ENCODE assay signal across 23 cellular contexts in genomic region chr2:204008352-204008751, GRCh38.
DNase-seq lines count a peak whose midpoint lies in the region; ATAC-seq and TF ChIP-seq lines count a peak whose summit lies in the region.
"Had no signal": no experiment of that assay in that cellular context is flagged by ENCODE, and none has a peak within 500 bp of the region (broad histone marks: within the 10 kb centered on the region; RNA-seq: fewer than 3 reads in every experiment).

No MANE protein-coding gene starts in this region.

- peaks cover 87% of the 10 kb centered on the region for H3K4me1 Mint-ChIP-seq in activated CD4-positive, alpha-beta T cell treated with anti-CD3 and anti-CD28 coated beads for 36 hours
- H3K4me1 Mint-ChIP-seq in activated CD4-positive, alpha-beta T cell treated with anti-CD3 and anti-CD28 coated beads, Interleukin-2, amount 10 ng/mL, durations not matched to agents 7 days and 5 days = peaks cover 65% of the 10 kb centered on the region
- H3K4me1 Mint-ChIP-seq in activated naive CD4-positive, alpha-beta T cell treated with anti-CD3 and anti-CD28 coated beads for 36 hours (ENCODE audit: low read depth) = peaks cover 90% of the 10 kb centered on the region
- H3K4me1 Mint-ChIP-seq in activated naive CD8-positive, alpha-beta T cell (ENCODE audit: low read depth) = peaks cover 65% of the 10 kb centered on the region
- peaks cover 74% of the 10 kb centered on the region for H3K4me1 Mint-ChIP-seq in activated naive CD8-positive, alpha-beta T cell treated with anti-CD3 and anti-CD28 coated beads for 36 hours
- H3K4me1 Mint-ChIP-seq in activated T-helper 17 cell treated with anti-CD3 and anti-CD28 coated beads, Interleukin-2, amount 50 U/mL, for 72 hours = peaks cover 67% of the 10 kb centered on the region
- H3K4me1 Mint-ChIP-seq: CD14-positive monocyte had no signal

- no peaks in the 10 kb centered on the region for H3K27me3 Mint-ChIP-seq in activated CD4-positive, alpha-beta T cell treated with anti-CD3 and anti-CD28 coated beads for 36 hours
- H3K27me3 Mint-ChIP-seq in activated CD4-positive, alpha-beta T cell treated with anti-CD3 and anti-CD28 coated beads, Interleukin-2, amount 10 ng/mL, durations not matched to agents 7 days and 5 days = no peaks in the 10 kb centered on the region
- no peaks in the 10 kb centered on the region for H3K27me3 Mint-ChIP-seq in activated naive CD4-positive, alpha-beta T cell treated with anti-CD3 and anti-CD28 coated beads for 36 hours (ENCODE audit: low read depth)
- no peaks in the 10 kb centered on the region for H3K27me3 Mint-ChIP-seq in activated naive CD8-positive, alpha-beta T cell
- H3K27me3 Mint-ChIP-seq in activated naive CD8-positive, alpha-beta T cell treated with anti-CD3 and anti-CD28 coated beads for 36 hours = no peaks in the 10 kb centered on the region
- H3K27me3 Mint-ChIP-seq in activated T-helper 17 cell treated with anti-CD3 and anti-CD28 coated beads, Interleukin-2, amount 50 U/mL, for 72 hours = no peaks in the 10 kb centered on the region
- H3K27me3 Mint-ChIP-seq: CD4-positive, alpha-beta T cell had no signal

- no peak overlapping the region for H3K4me3 ChIP-seq in colonic mucosa
- H3K4me3 ChIP-seq: BLaER1 treated with 17β-estradiol and CSF1 and Interleukin-3, amounts not matched to agents 10 nM and 100 nM; GM12878; GM23248 had no signal

- H3K9me3 Mint-ChIP-seq in activated CD4-positive, alpha-beta T cell treated with anti-CD3 and anti-CD28 coated beads for 36 hours (ENCODE audit: low read depth) = peaks cover 19% of the 10 kb centered on the region
- peaks cover 39% of the 10 kb centered on the region for H3K9me3 Mint-ChIP-seq in activated CD4-positive, alpha-beta T cell treated with anti-CD3 and anti-CD28 coated beads, Interleukin-2, amount 10 ng/mL, durations not matched to agents 7 days and 5 days
- H3K9me3 Mint-ChIP-seq in activated naive CD4-positive, alpha-beta T cell treated with anti-CD3 and anti-CD28 coated beads for 36 hours = peaks cover 12% of the 10 kb centered on the region
- H3K9me3 Mint-ChIP-seq in activated naive CD8-positive, alpha-beta T cell (ENCODE audit: low read depth) = no peaks in the 10 kb centered on the region
- H3K9me3 Mint-ChIP-seq in activated naive CD8-positive, alpha-beta T cell treated with anti-CD3 and anti-CD28 coated beads for 36 hours = peaks cover 32% of the 10 kb centered on the region
- no peaks in the 10 kb centered on the region for H3K9me3 Mint-ChIP-seq in activated T-helper 17 cell treated with anti-CD3 and anti-CD28 coated beads, Interleukin-2, amount 50 U/mL, for 72 hours
- H3K9me3 Mint-ChIP-seq: CD4-positive, alpha-beta T cell had no signal

- no peak for TF ChIP-seq CTCF in colonic mucosa (IDR thresholded peaks at IDR 0.05)

- H3K27ac Mint-ChIP-seq in activated CD4-positive, alpha-beta T cell treated with anti-CD3 and anti-CD28 coated beads for 36 hours = peak overlapping the region; percentile 95
- no peak overlapping the region for H3K27ac Mint-ChIP-seq in activated CD4-positive, alpha-beta T cell treated with anti-CD3 and anti-CD28 coated beads, Interleukin-2, amount 10 ng/mL, durations not matched to agents 7 days and 5 days
- H3K27ac Mint-ChIP-seq in activated naive CD4-positive, alpha-beta T cell treated with anti-CD3 and anti-CD28 coated beads for 36 hours = peak overlapping the region; percentile 96
- H3K27ac Mint-ChIP-seq in activated naive CD8-positive, alpha-beta T cell = peak overlapping the region; percentile 95
- H3K27ac Mint-ChIP-seq in activated naive CD8-positive, alpha-beta T cell treated with anti-CD3 and anti-CD28 coated beads for 36 hours = no peak overlapping the region
- H3K27ac Mint-ChIP-seq in activated T-helper 17 cell treated with anti-CD3 and anti-CD28 coated beads, Interleukin-2, amount 50 U/mL, for 72 hours = peak overlapping the region; percentile 85
- H3K27ac Mint-ChIP-seq: CD14-positive monocyte; CD4-positive, alpha-beta T cell had no signal

- no peaks in the 10 kb centered on the region for H3K27me3 ChIP-seq in colonic mucosa
- H3K27me3 ChIP-seq: BE2C; BLaER1 treated with 17β-estradiol and CSF1 and Interleukin-3, amounts not matched to agents 10 nM and 100 nM had no signal

- CTCF ChIA-PET in activated CD4-positive, alpha-beta T cell treated with anti-CD3 and anti-CD28 coated beads for 36 hours (lab: Charles Lee) = no interaction called here
- CTCF ChIA-PET in activated CD4-positive, alpha-beta T cell treated with anti-CD3 and anti-CD28 coated beads, Interleukin-2, amount 10 ng/mL, durations not matched to agents 7 days and 5 days (lab: Charles Lee) = interaction anchor here (1.2 kb wide), 1 partner anchor 9 kb away, joined by 3 read pairs; no protein-coding TSS in a partner anchor
- CTCF ChIA-PET in activated naive CD4-positive, alpha-beta T cell treated with anti-CD3 and anti-CD28 coated beads for 36 hours (lab: Charles Lee) = interaction anchor here (1.0 kb wide), 1 partner anchor 14 kb away, joined by 3 read pairs; no protein-coding TSS in a partner anchor

- H3K27ac ChIP-seq in colonic mucosa = no peak overlapping the region
- H3K27ac ChIP-seq: 22Rv1; BLaER1 treated with 17β-estradiol and CSF1 and Interleukin-3, amounts not matched to agents 10 nM and 100 nM; GM23248 had no signal

- ATAC-seq in activated CD4-positive, alpha-beta T cell treated with anti-CD3 and anti-CD28 coated beads for 36 hours = no peak
- ATAC-seq in activated T-helper 17 cell treated with anti-CD3 and anti-CD28 coated beads, Interleukin-2, amount 50 U/mL, for 72 hours (replicated peaks) = no peak
- ATAC-seq: GM12878 had no signal

- H3K36me3 Mint-ChIP-seq in activated CD4-positive, alpha-beta T cell treated with anti-CD3 and anti-CD28 coated beads for 36 hours (ENCODE audit: low read depth) = peaks cover 17% of the 10 kb centered on the region
- peaks cover 40% of the 10 kb centered on the region for H3K36me3 Mint-ChIP-seq in activated CD4-positive, alpha-beta T cell treated with anti-CD3 and anti-CD28 coated beads, Interleukin-2, amount 10 ng/mL, durations not matched to agents 7 days and 5 days (ENCODE audit: low read depth)
- peaks cover 14% of the 10 kb centered on the region for H3K36me3 Mint-ChIP-seq in activated naive CD4-positive, alpha-beta T cell treated with anti-CD3 and anti-CD28 coated beads for 36 hours (ENCODE audit: low read depth)
- peaks cover 2% of the 10 kb centered on the region for H3K36me3 Mint-ChIP-seq in activated naive CD8-positive, alpha-beta T cell
- peaks cover 33% of the 10 kb centered on the region for H3K36me3 Mint-ChIP-seq in activated naive CD8-positive, alpha-beta T cell treated with anti-CD3 and anti-CD28 coated beads for 36 hours
- no peaks in the 10 kb centered on the region for H3K36me3 Mint-ChIP-seq in activated T-helper 17 cell treated with anti-CD3 and anti-CD28 coated beads, Interleukin-2, amount 50 U/mL, for 72 hours (ENCODE audit: low read depth)
- H3K36me3 Mint-ChIP-seq: CD14-positive monocyte had no signal

- H3K4me3 Mint-ChIP-seq in activated CD4-positive, alpha-beta T cell treated with anti-CD3 and anti-CD28 coated beads for 36 hours = no peak overlapping the region
- H3K4me3 Mint-ChIP-seq in activated CD4-positive, alpha-beta T cell treated with anti-CD3 and anti-CD28 coated beads, Interleukin-2, amount 10 ng/mL, durations not matched to agents 7 days and 5 days = no peak overlapping the region
- H3K4me3 Mint-ChIP-seq in activated naive CD4-positive, alpha-beta T cell treated with anti-CD3 and anti-CD28 coated beads for 36 hours = no peak overlapping the region
- no peak overlapping the region for H3K4me3 Mint-ChIP-seq in activated naive CD8-positive, alpha-beta T cell
- no peak overlapping the region for H3K4me3 Mint-ChIP-seq in activated naive CD8-positive, alpha-beta T cell treated with anti-CD3 and anti-CD28 coated beads for 36 hours
- H3K4me3 Mint-ChIP-seq in activated T-helper 17 cell treated with anti-CD3 and anti-CD28 coated beads, Interleukin-2, amount 50 U/mL, for 72 hours = peak overlapping the region; percentile 64
- H3K4me3 Mint-ChIP-seq: CD14-positive monocyte; CD4-positive, alpha-beta T cell; CD8-positive, alpha-beta memory T cell had no signal

- peaks cover 3% of the 10 kb centered on the region for H3K4me1 ChIP-seq in colonic mucosa

- POLR2A ChIA-PET in activated CD4-positive, alpha-beta T cell treated with anti-CD3 and anti-CD28 coated beads for 36 hours (lab: Charles Lee) = no interaction called here
- POLR2A ChIA-PET in activated CD4-positive, alpha-beta T cell treated with anti-CD3 and anti-CD28 coated beads, Interleukin-2, amount 10 ng/mL, durations not matched to agents 7 days and 5 days (lab: Charles Lee) = no interaction called here

- DNase-seq in activated CD4-positive, alpha-beta T cell treated with anti-CD3 and anti-CD28 coated beads for 36 hours = no peak
- DNase-seq in activated CD4-positive, alpha-beta T cell treated with anti-CD3 and anti-CD28 coated beads, Interleukin-2, amount 10 ng/mL, durations not matched to agents 7 days and 5 days = no peak
- no peak for DNase-seq in activated naive CD4-positive, alpha-beta T cell treated with anti-CD3 and anti-CD28 coated beads for 36 hours
- DNase-seq in activated naive CD4-positive, alpha-beta T cell treated with Interleukin-2 at 50 U/mL for 16 hours = no peak
- no peak for DNase-seq in activated naive CD8-positive, alpha-beta T cell treated with anti-CD3 and anti-CD28 coated beads for 36 hours
- no peak for DNase-seq in colonic mucosa
- DNase-seq: AML-193; BE2C; CD4-positive, alpha-beta T cell; CD8-positive, alpha-beta memory T cell; DMS 273 treated with DMSO at 0.1 percent for 48 hours; DMS79; EL; GDM1; GM23248; H7; HCEC 1CT had no signal

- no peaks in the 10 kb centered on the region for H3K9me3 ChIP-seq in colonic mucosa
- H3K9me3 ChIP-seq: BE2C had no signal

- no peak overlapping the region for H3K9ac ChIP-seq in colonic mucosa (ENCODE audit: low read depth in 2 of 2, low read length in 2 of 2)
- H3K9ac ChIP-seq: BLaER1 treated with 17β-estradiol and CSF1 and Interleukin-3, amounts not matched to agents 10 nM and 100 nM; GM23248 had no signal

- intact Hi-C loops in activated CD4-positive, alpha-beta T cell treated with anti-CD3 and anti-CD28 coated beads for 36 hours (cut with DNase I, micrococcal nuclease) = loop anchor here in 1 of 2 experiments (5.0 kb wide), 2 partner anchors 136 to 266 kb away; no protein-coding TSS in a partner anchor
- intact Hi-C loops in activated naive CD4-positive, alpha-beta T cell treated with anti-CD3 and anti-CD28 coated beads for 36 hours (cut with micrococcal nuclease) = loop anchor here (5.0 kb wide), 1 partner anchor 1371 kb away; no protein-coding TSS in a partner anchor
- intact Hi-C loops in colonic mucosa (cut with DNase I) = no loop called here

- H3K36me3 ChIP-seq in colonic mucosa = no peaks in the 10 kb centered on the region
- H3K36me3 ChIP-seq: BE2C; BLaER1 treated with 17β-estradiol and CSF1 and Interleukin-3, amounts not matched to agents 10 nM and 100 nM had no signal

Comparison
In these comparisons a context has a peak if more than half of its experiments do, and no peak if none do; other contexts are left out.
1. H3K27ac Mint-ChIP-seq: peak in activated CD4-positive, alpha-beta T cell treated with anti-CD3 and anti-CD28 coated beads for 36 hours (single experiment), activated naive CD4-positive, alpha-beta T cell treated with anti-CD3 and anti-CD28 coated beads for 36 hours (single experiment), activated naive CD8-positive, alpha-beta T cell (single experiment) and activated T-helper 17 cell treated with anti-CD3 and anti-CD28 coated beads, Interleukin-2, amount 50 U/mL, for 72 hours (single experiment); none in activated CD4-positive, alpha-beta T cell treated with anti-CD3 and anti-CD28 coated beads, Interleukin-2, amount 10 ng/mL, durations not matched to agents 7 days and 5 days (single experiment) and activated naive CD8-positive, alpha-beta T cell treated with anti-CD3 and anti-CD28 coated beads for 36 hours (single experiment).